ENCODE assay signal across 19 cellular contexts in genomic region chr3:100975714-100976113, GRCh38. TPM values are rescaled to one million over a fixed set of nuclear protein-coding genes. Genes with fewer than 3 reads are reported as not detected.
DNase-seq lines count a peak whose midpoint lies in the region; ATAC-seq and TF ChIP-seq lines count a peak whose summit lies in the region.
"Had no signal": no experiment of that assay in that cellular context is flagged by ENCODE, and none has a peak within 500 bp of the region (broad histone marks: within the 10 kb centered on the region; RNA-seq: fewer than 3 reads in every experiment).

No MANE protein-coding gene starts in this region.

- H3K4me3 ChIP-seq in esophagus muscularis mucosa (no peak overlapping the region), osteoblast (ENCODE audit: insufficient read depth, low read length) (no peak overlapping the region)

- no peaks in the 10 kb centered on the region for H4K20me1 ChIP-seq in osteoblast (ENCODE audit: insufficient read depth, low read length)

- peak; percentile 57 for ATAC-seq in left ventricle myocardium superior
- ATAC-seq in WTC11: no peak

- peaks cover 91% of the 10 kb centered on the region for H3K79me2 ChIP-seq in osteoblast (ENCODE audit: insufficient read depth, low read length)

- TF ChIP-seq EP300 in esophagus muscularis mucosa (IDR thresholded peaks at IDR 0.05): no peak

- H3K36me3 Mint-ChIP-seq in MCF 10A (ENCODE audit: insufficient read depth, unreplicated experiment): no peaks in the 10 kb centered on the region
- H3K36me3 Mint-ChIP-seq in WTC11: no peaks in the 10 kb centered on the region
- H3K36me3 Mint-ChIP-seq: CD4-positive, CD25-positive, alpha-beta regulatory T cell; CD8-positive, alpha-beta memory T cell had no signal

- no peaks in the 10 kb centered on the region for H3K36me3 ChIP-seq in esophagus muscularis mucosa
- peaks cover 6% of the 10 kb centered on the region for H3K36me3 ChIP-seq in osteoblast (ENCODE audit: insufficient read depth, low read length)
- H3K36me3 ChIP-seq: BE2C had no signal

- 73% methylated on average over 2 of the region's 2 CpGs for WGBS in esophagus muscularis mucosa

- TF ChIP-seq CTCF in esophagus muscularis mucosa (IDR thresholded peaks at IDR 0.05) (no peak), osteoblast (IDR thresholded peaks at IDR 0.05; ENCODE audit: extremely low read depth, low read depth, low read length) (no peak), MCF 10A (IDR thresholded peaks at IDR 0.05; ENCODE audit: unreplicated experiment) (no peak), WTC11 (IDR thresholded peaks at IDR 0.05) (no peak)

- intact Hi-C loops in esophagus muscularis mucosa (cut with DNase I): no loop called here
- intact Hi-C loops in left ventricle myocardium superior (cut with micrococcal nuclease): no loop called here
- intact Hi-C loops in MCF 10A (cut with micrococcal nuclease): no loop called here

- no peak for DNase-seq in esophagus muscularis mucosa (ENCODE audit: extremely low spot score)
- peak; percentile 18 for DNase-seq in fibroblast of peridontal ligament (ENCODE audit: extremely low read depth)
- no peak for DNase-seq in left ventricle myocardium superior
- no peak for DNase-seq in osteoblast (ENCODE audit: insufficient read length, low spot score, missing footprints)
- DNase-seq in MCF 10A (ENCODE audit: unreplicated experiment): no peak
- DNase-seq in WTC11 (ENCODE audit: low spot score): no peak
- no peak for DNase-seq in HuH-7.5 (ENCODE audit: low spot score)
- DNase-seq: ACHN; BE2C; C1 segment of cervical spinal cord; CD4-positive, CD25-positive, alpha-beta regulatory T cell; CD8-positive, alpha-beta memory T cell; COR-L47; DMS 273 treated with DMSO at 0.1 percent for 48 hours; DMS53; DND-41; EL; H9 had no signal

- H3K9me3 ChIP-seq in esophagus muscularis mucosa: peaks cover 0 to 5% (median 2%) of the 10 kb centered on the region in 4 donors
- no peaks in the 10 kb centered on the region for H3K9me3 ChIP-seq in osteoblast (ENCODE audit: low read depth, low read length)
- H3K9me3 ChIP-seq: BE2C had no signal

- TF ChIP-seq POLR2A in esophagus muscularis mucosa (IDR thresholded peaks at IDR 0.05; ENCODE audit: low read depth): no peak

- peak overlapping the region in 3 of 4 donors; percentile 1 to 56 (median 10) for H3K27ac ChIP-seq in esophagus muscularis mucosa (replicated peaks in 1 of 4)
- H3K27ac ChIP-seq in osteoblast (ENCODE audit: low read depth, low read length): peak overlapping the region; percentile 34

- POLR2A ChIA-PET in MCF 10A (lab: Yijun Ruan, JAX) (interaction anchor here (0.8 kb wide), 1 partner anchor 20 kb away, joined by 3 read pairs; no protein-coding TSS in a partner anchor), WTC11 (lab: Charles Lee) (no interaction called here)

- no peaks in the 10 kb centered on the region for H3K9me3 Mint-ChIP-seq in MCF 10A (ENCODE audit: unreplicated experiment)
- H3K9me3 Mint-ChIP-seq in WTC11: peaks cover 8% of the 10 kb centered on the region; the same call in 1 of the 2 replicates
- H3K9me3 Mint-ChIP-seq: H9 had no signal

- no peaks in the 10 kb centered on the region for H3K27me3 Mint-ChIP-seq in MCF 10A (ENCODE audit: insufficient read depth, unreplicated experiment)
- H3K27me3 Mint-ChIP-seq in WTC11 (ENCODE audit: low read depth): no peaks in the 10 kb centered on the region

- no peaks in the 10 kb centered on the region for H3K4me1 Mint-ChIP-seq in MCF 10A (ENCODE audit: insufficient read depth, unreplicated experiment)
- no peaks in the 10 kb centered on the region for H3K4me1 Mint-ChIP-seq in WTC11
- H3K4me1 Mint-ChIP-seq: CD4-positive, CD25-positive, alpha-beta regulatory T cell; CD8-positive, alpha-beta memory T cell; H9 had no signal

- peak overlapping the region; percentile 7 for H3K4me2 ChIP-seq in osteoblast (ENCODE audit: insufficient read depth, low read length)

- no TSS peak for BruUV-seq in MCF 10A (replicated peaks; lab: Mats Ljungman, UMichigan)

- H3K27ac Mint-ChIP-seq in MCF 10A (ENCODE audit: low read depth, unreplicated experiment): no peak overlapping the region
- H3K27ac Mint-ChIP-seq in WTC11: no peak overlapping the region
- H3K27ac Mint-ChIP-seq: CD4-positive, CD25-positive, alpha-beta regulatory T cell; CD8-positive, alpha-beta memory T cell; H9 had no signal

- H3K27me3 ChIP-seq in esophagus muscularis mucosa (no peaks in the 10 kb centered on the region), osteoblast (ENCODE audit: insufficient read depth, low read length) (no peaks in the 10 kb centered on the region)
- H3K27me3 ChIP-seq: BE2C had no signal

- H2AFZ ChIP-seq in osteoblast (ENCODE audit: low read length): no peak overlapping the region

- peaks cover 0 to 86% (median 77%) of the 10 kb centered on the region in 4 donors for H3K4me1 ChIP-seq in esophagus muscularis mucosa
- H3K4me1 ChIP-seq in osteoblast (ENCODE audit: insufficient read depth, low read length): peaks cover 53% of the 10 kb centered on the region

- no peak overlapping the region for H3K4me3 Mint-ChIP-seq in MCF 10A (ENCODE audit: unreplicated experiment)
- H3K4me3 Mint-ChIP-seq in WTC11: no peak overlapping the region
- H3K4me3 Mint-ChIP-seq: CD4-positive, CD25-positive, alpha-beta regulatory T cell; CD8-positive, alpha-beta memory T cell; H9 had no signal

- CTCF ChIA-PET in MCF 10A (lab: Yijun Ruan, JAX): interaction anchor here (0.6 to 0.9 kb wide), 2 partner anchors 10 to 12 kb away, joined by 3 to 7 read pairs; no protein-coding TSS in a partner anchor
- CTCF ChIA-PET in WTC11 (lab: Charles Lee): no interaction called here

TF ChIP-seq in WTC11, 78 proteins besides CTCF, POLR2A, EP300 and RAD21:
- TF ChIP-seq NFE2L1 (CRISPR knock-in tag; IDR thresholded peaks at IDR 0.05) (no peak), ZNF281 (CRISPR knock-in tag; IDR thresholded peaks at IDR 0.05) (no peak), ZNF317 (CRISPR knock-in tag; IDR thresholded peaks at IDR 0.05; ENCODE audit: borderline replicate concordance, low read depth) (no peak), ZMAT4 (CRISPR knock-in tag; IDR thresholded peaks at IDR 0.05) (no peak), ZNF425 (CRISPR knock-in tag; conservative IDR thresholded peaks at IDR 0.05) (no peak), TEAD1 (CRISPR knock-in tag; IDR thresholded peaks at IDR 0.05) (no peak), RELA (CRISPR knock-in tag; IDR thresholded peaks at IDR 0.05; ENCODE audit: borderline replicate concordance) (no peak), PRRX2 (CRISPR knock-in tag; IDR thresholded peaks at IDR 0.05) (no peak), E2F1 (CRISPR knock-in tag; IDR thresholded peaks at IDR 0.05) (no peak), NFATC4 (CRISPR knock-in tag; IDR thresholded peaks at IDR 0.05) (no peak), SMAD4 (CRISPR knock-in tag; IDR thresholded peaks at IDR 0.05) (no peak)

RNA-seq across cellular contexts. Expression of gene ABI3BP, which starts 17.5 kb away (rescaled TPM):
- total RNA-seq in esophagus muscularis mucosa: 10 to 100 TPM; 25.7 to 67.3 (median 61.5) TPM
- 23.4 TPM for total RNA-seq in left ventricle myocardium superior
- total RNA-seq in osteoblast: 130 and 183 TPM in 2 replicates
- total RNA-seq in MCF 10A (2022): 2.9 and 3.1 TPM in 2 replicates
- total RNA-seq in WTC11 (2021): 0.18 to 0.74 TPM (median 0.39 TPM) in 3 replicates
- total RNA-seq: CD4-positive, CD25-positive, alpha-beta regulatory T cell; CD8-positive, alpha-beta memory T cell; G401 had no signal
